In the genomic region with DNA sequence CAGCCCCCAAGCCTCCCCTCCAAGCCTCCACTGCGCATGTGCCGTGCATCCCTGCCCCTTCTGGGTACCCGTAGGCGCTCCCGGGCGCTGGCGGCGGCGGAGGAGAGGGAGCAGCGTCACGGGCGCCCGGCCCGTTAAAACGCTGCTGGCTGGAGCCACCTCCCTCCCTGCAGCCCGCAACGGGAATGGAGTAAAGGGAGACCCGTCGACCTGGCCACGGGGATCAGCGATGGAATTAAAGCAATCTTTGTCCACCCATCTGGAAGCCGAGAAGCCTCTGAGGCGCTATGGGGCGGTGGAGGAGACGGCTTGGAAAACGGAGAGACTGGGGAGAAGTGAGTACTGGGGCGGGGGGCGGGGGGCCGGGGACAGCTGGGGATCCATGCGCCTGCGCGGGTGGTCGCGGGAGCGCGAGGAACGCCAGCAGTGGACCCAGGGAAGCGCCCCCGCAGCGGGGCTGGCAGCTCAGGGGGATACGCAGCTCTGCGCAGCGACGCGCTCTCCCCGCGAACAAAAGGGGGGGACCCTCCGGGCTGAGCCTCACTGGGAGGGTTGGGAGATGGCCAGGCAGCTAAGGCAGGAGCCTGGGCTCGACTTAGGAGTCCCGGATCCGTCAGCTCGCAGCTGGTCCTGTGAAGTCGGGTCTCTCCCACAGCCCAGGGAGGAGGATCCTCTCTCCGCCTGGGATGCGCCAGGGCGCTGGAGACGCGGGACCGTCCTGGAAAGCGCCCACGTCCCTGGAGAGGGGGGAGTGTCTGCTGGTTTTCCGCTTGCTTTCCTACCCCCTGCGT, we compare ENCODE assay signal across 9 cellular contexts. TPM values are rescaled to one million over a fixed set of nuclear protein-coding genes. Genes with fewer than 3 reads are reported as not detected.
DNase-seq lines count a peak whose midpoint lies in the region; ATAC-seq, FAIRE-seq and TF ChIP-seq lines count a peak whose summit lies in the region.
"Had no signal": no experiment of that assay in that cellular context is flagged by ENCODE, and none has a peak within 500 bp of the region (broad histone marks: within the 10 kb centered on the region; RNA-seq: fewer than 3 reads in every experiment).

A gene (plus strand): TSS at position 164 of the 791 bp plus-strand sequence. CDS start 66 bp downstream, at position 230.

- no peak within 1 kb of the TSS for H3K27ac Mint-ChIP-seq in nephron progenitor cell
- peak within 1 kb of the TSS; percentile 63 to 91 for H3K27ac Mint-ChIP-seq in stimulated activated naive CD8-positive, alpha-beta T cell treated with anti-CD3 and anti-CD28 coated beads, Interleukin-15, amount 100 ng/mL, for 72 hours

- H3K4me1 Mint-ChIP-seq in nephron progenitor cell = peaks cover 13% of the 10 kb centered on the region
- H3K4me1 Mint-ChIP-seq in stimulated activated naive CD8-positive, alpha-beta T cell treated with anti-CD3 and anti-CD28 coated beads, Interleukin-15, amount 100 ng/mL, for 72 hours = peaks cover 30% of the 10 kb centered on the region

- no peaks in the 10 kb centered on the region for H3K9me3 Mint-ChIP-seq in nephron progenitor cell
- H3K9me3 Mint-ChIP-seq in stimulated activated naive CD8-positive, alpha-beta T cell treated with anti-CD3 and anti-CD28 coated beads, Interleukin-15, amount 100 ng/mL, for 72 hours = no peaks in the 10 kb centered on the region

- DNase-seq in GM13976 (ENCODE audit: low spot score) (peak; percentile 29), RPMI7951 (ENCODE audit: low read depth) (peak; percentile 63), frontal cortex (ENCODE audit: low spot score in 2 of 2) (peak; percentile 68 to 81), nephron progenitor cell (peak; percentile 83), MV-4-11 (lab: John Stamatoyannopoulos, UW) (no peak)
- DNase-seq in activated naive CD4-positive, alpha-beta T cell treated with anti-CD3 and anti-CD28 coated beads, Interleukin-2, amount 50 U/mL, for 16 hours = peak; percentile 66
- DNase-seq in stimulated activated naive CD8-positive, alpha-beta T cell treated with anti-CD3 and anti-CD28 coated beads, Interleukin-15, amount 100 ng/mL, for 72 hours = peak; percentile 72 to 78

- TF ChIP-seq CTCF in GM13976 (IDR thresholded peaks at IDR 0.05; ENCODE audit: borderline replicate concordance, control extremely low read depth, extremely low read depth, insufficient read depth, missing control alignments) (no peak), nephron progenitor cell (IDR thresholded peaks at IDR 0.05) (no peak)

- peaks cover 13% of the 10 kb centered on the region for H3K27me3 Mint-ChIP-seq in nephron progenitor cell (ENCODE audit: low read depth, poor library complexity)
- H3K27me3 Mint-ChIP-seq in stimulated activated naive CD8-positive, alpha-beta T cell treated with anti-CD3 and anti-CD28 coated beads, Interleukin-15, amount 100 ng/mL, for 72 hours = peaks cover 24% of the 10 kb centered on the region

- in situ Hi-C loops in GM13976 (cut with MboI; ENCODE audit: low sequenced_read_pairs, unreplicated experiment) = no loop called here

- H3K36me3 Mint-ChIP-seq in nephron progenitor cell (ENCODE audit: low read depth) = no peaks in the 10 kb centered on the region

- peak within 1 kb of the TSS; percentile 84 for H3K4me3 Mint-ChIP-seq in nephron progenitor cell
- H3K4me3 Mint-ChIP-seq in stimulated activated naive CD8-positive, alpha-beta T cell treated with anti-CD3 and anti-CD28 coated beads, Interleukin-15, amount 100 ng/mL, for 72 hours = peak within 1 kb of the TSS; percentile 89 to 95

- ATAC-seq in stimulated activated naive CD8-positive, alpha-beta T cell treated with anti-CD3 and anti-CD28 coated beads, Interleukin-15, amount 100 ng/mL, for 72 hours = peak; percentile 96
- no peak for ATAC-seq in GM21825 (IDR thresholded peaks at IDR 0.05; ENCODE audit: unreplicated experiment)

- FAIRE-seq in frontal cortex (lab: Jason Lieb, UNC) = no peak
- FAIRE-seq: endometrium had no signal

RNA-seq across cellular contexts. Expression of the gene that starts here (rescaled TPM):
- 18.5 and 21.1 TPM in 2 replicates for total RNA-seq in RPMI7951 (2014; rRNA removed; shearing (Covaris generic))
- 81.1 TPM for total RNA-seq in frontal cortex
